In the genomic region with DNA sequence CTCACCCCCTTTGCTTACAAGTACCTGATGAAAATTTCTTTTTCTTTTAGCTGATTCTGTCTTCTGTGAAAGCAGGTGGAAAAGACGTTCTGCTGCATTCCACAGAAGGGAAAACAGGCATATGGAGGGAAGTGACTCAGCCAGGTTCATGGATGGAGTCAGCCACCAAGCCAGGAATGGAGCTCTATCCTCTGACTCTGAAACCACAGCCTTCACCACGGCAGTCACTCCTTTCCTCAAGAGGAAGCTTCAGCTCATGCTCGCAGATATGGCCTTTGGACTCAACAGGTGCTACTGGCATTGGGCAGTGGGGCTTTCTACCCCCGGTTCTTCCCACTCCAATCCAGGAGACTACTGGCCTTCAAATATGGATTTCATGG, we compare ENCODE assay signal across 12 cellular contexts. TPM values are rescaled to one million over a fixed set of nuclear protein-coding genes. Genes with fewer than 3 reads are reported as not detected.
A peak's percentile ranks its signal among the peaks of the same experiment; 100 is the strongest.
DNase-seq lines count a peak whose midpoint lies in the region; ATAC-seq and TF ChIP-seq lines count a peak whose summit lies in the region.
"Had no signal": no experiment of that assay in that cellular context is flagged by ENCODE, and none has a peak within 500 bp of the region (broad histone marks: within the 10 kb centered on the region; RNA-seq: fewer than 3 reads in every experiment).

No MANE protein-coding gene starts in this region.

- peak overlapping the region; percentile 64 for H3K4me2 ChIP-seq in smooth muscle cell

- no peak for TF ChIP-seq POLR2A in spleen (IDR thresholded peaks at IDR 0.05)

- H3K9ac ChIP-seq in smooth muscle cell (ENCODE audit: low read depth): peak overlapping the region; percentile 54

- H2AFZ ChIP-seq in smooth muscle cell (ENCODE audit: low read depth): no peak overlapping the region

- H3K36me3 ChIP-seq in RWPE2 (ENCODE audit: low read depth) (no peaks in the 10 kb centered on the region), smooth muscle cell (ENCODE audit: low read depth) (no peaks in the 10 kb centered on the region), spleen (no peaks in the 10 kb centered on the region)
- H3K36me3 ChIP-seq: thoracic aorta had no signal

- H3K4me1 ChIP-seq in RWPE2 (ENCODE audit: insufficient read depth, poor library complexity, severe bottlenecking) (peaks cover 28% of the 10 kb centered on the region), smooth muscle cell (ENCODE audit: low read depth) (peaks cover 6% of the 10 kb centered on the region), spleen (peaks cover 0 to 27% (median 0%) of the 10 kb centered on the region in 6 donors)

- intact Hi-C loops in spleen (cut with DNase I; ENCODE audit: low total_unique reads): no loop called here

- TF ChIP-seq CTCF in RWPE2 (IDR thresholded peaks at IDR 0.05; ENCODE audit: poor library complexity, severe bottlenecking) (no peak), fibroblast of pulmonary artery (IDR thresholded peaks at IDR 0.05; ENCODE audit: low read length, missing control alignments) (no peak), smooth muscle cell (IDR thresholded peaks at IDR 0.05; ENCODE audit: borderline replicate concordance, insufficient read depth, poor library complexity, severe bottlenecking) (no peak), spleen (IDR thresholded peaks at IDR 0.05 in 8 of 11, conservative IDR thresholded peaks at IDR 0.05 in 3 of 11) (no peak), coronary artery (IDR thresholded peaks at IDR 0.05) (no peak)

- peaks cover 7% of the 10 kb centered on the region for H3F3A ChIP-seq in smooth muscle cell (ENCODE audit: low read depth)

- no peak overlapping the region for H3K4me3 ChIP-seq in RWPE2 (ENCODE audit: severe bottlenecking)
- H3K4me3 ChIP-seq in fibroblast of pulmonary artery (replicated peaks; ENCODE audit: low read depth, low read length): no peak overlapping the region
- H3K4me3 ChIP-seq in smooth muscle cell: no peak overlapping the region
- H3K4me3 ChIP-seq in spleen: no peak overlapping the region
- H3K4me3 ChIP-seq in coronary artery: no peak overlapping the region
- H3K4me3 ChIP-seq: thoracic aorta had no signal

- WGBS in smooth muscle cell (ENCODE audit: low lambda C conversion rate): 36% methylated on average over 4 of the region's 4 CpGs
- 39 to 57% (median 42%) methylated on average over 4 of the region's 4 CpGs for WGBS in spleen, 5 donors

- H3K9me3 ChIP-seq in RWPE2 (ENCODE audit: severe bottlenecking) (no peaks in the 10 kb centered on the region), smooth muscle cell (replicated peaks; ENCODE audit: low read depth) (no peaks in the 10 kb centered on the region), spleen (no peaks in the 10 kb centered on the region)
- H3K9me3 ChIP-seq: thoracic aorta had no signal

- DNase-seq in H4 (ENCODE audit: low spot score) (peak; percentile 88), RWPE2 (ENCODE audit: low spot score) (peak; percentile 84), fibroblast of pulmonary artery (ENCODE audit: low read depth) (peak; percentile 81), smooth muscle cell (lab: John Stamatoyannopoulos, UW; ENCODE audit: unreplicated experiment) (no peak), spleen (no peak), coronary artery (ENCODE audit: low spot score) (no peak)
- DNase-seq in effector CD8-positive, alpha-beta T cell (lab: John Stamatoyannopoulos, UW): no peak
- DNase-seq: activated CD8-positive, alpha-beta T cell treated with anti-CD3 and anti-CD28 coated beads, Interleukin-2, amount 10 ng/mL, durations not matched to agents 7 days and 5 days; NK-92 treated with Interleukin-12 subunit alpha and Interleukin-12 subunit beta, amount 100 ng/mL, for 24 hours; stimulated activated CD4-positive, alpha-beta T cell treated with anti-CD3 and anti-CD28 coated beads, Interleukin-15, amount 100 ng/mL, for 24 hours had no signal

- ATAC-seq in RWPE2 (ENCODE audit: low read depth) (peak; percentile 96), HG03565 (IDR thresholded peaks at IDR 0.05; ENCODE audit: unreplicated experiment) (no peak)
- ATAC-seq: activated CD8-positive, alpha-beta T cell treated with anti-CD3 and anti-CD28 coated beads, Interleukin-2, amount 10 ng/mL, durations not matched to agents 7 days and 5 days had no signal

- H4K20me1 ChIP-seq in smooth muscle cell (ENCODE audit: low read depth): no peaks in the 10 kb centered on the region

- H3K27ac ChIP-seq in RWPE2 (ENCODE audit: poor library complexity, severe bottlenecking): peak overlapping the region; percentile 99
- H3K27ac ChIP-seq in smooth muscle cell (ENCODE audit: low read depth): peak overlapping the region; percentile 89
- H3K27ac ChIP-seq in spleen: no peak overlapping the region
- peak overlapping the region in 1 of 2 donors; percentile 26 for H3K27ac ChIP-seq in coronary artery

- no peaks in the 10 kb centered on the region for H3K27me3 ChIP-seq in RWPE2 (ENCODE audit: insufficient read depth, poor library complexity, severe bottlenecking)
- H3K27me3 ChIP-seq in smooth muscle cell (ENCODE audit: low read depth): no peaks in the 10 kb centered on the region
- no peaks in the 10 kb centered on the region for H3K27me3 ChIP-seq in spleen (replicated peaks in 1 of 7)

- H3K79me2 ChIP-seq in smooth muscle cell (ENCODE audit: low read depth): no peaks in the 10 kb centered on the region

RNA-seq across cellular contexts. Expression of a gene that starts 11.5 kb away (rescaled TPM):
- total RNA-seq in H4 (2014; rRNA removed; shearing (Covaris generic)): 149 and 153 TPM in 2 replicates
- total RNA-seq in smooth muscle cell: 4.1 and 10.7 TPM in 2 replicates
- 9.2 and 28.9 TPM in 2 replicates for polyA plus RNA-seq in smooth muscle cell
- 10 to 100 TPM; 19.1 to 95.0 (median 40.7) TPM for total RNA-seq in spleen
- polyA plus RNA-seq in spleen: 10 to 100 TPM in 2 of 3 donors, 1 to 10 TPM in 1; 9.6 to 18.3 (median 16.8) TPM

RNA-seq across cellular contexts. Expression of a gene that starts 25.0 kb away (rescaled TPM):
- 24.1 and 27.4 TPM in 2 replicates for total RNA-seq in H4 (2014; rRNA removed; shearing (Covaris generic))
- 10.5 and 10.8 TPM in 2 replicates for total RNA-seq in smooth muscle cell
- 2.2 and 4.0 TPM in 2 replicates for polyA plus RNA-seq in smooth muscle cell
- total RNA-seq in spleen: 10 to 100 TPM; 32.7 to 55.2 (median 45.8) TPM
- 10 to 100 TPM; 10.4 to 18.0 (median 17.1) TPM for polyA plus RNA-seq in spleen

Comparison
In these comparisons a context has a peak if more than half of its experiments do, and no peak if none do; other contexts are left out.
1. DNase-seq: peak in H4 (single experiment), RWPE2 (single experiment) and fibroblast of pulmonary artery (single experiment); none in smooth muscle cell (single experiment), spleen (single experiment), coronary artery (single experiment) and effector CD8-positive, alpha-beta T cell (single experiment).
2. H3K27ac ChIP-seq: peak in RWPE2 (single experiment) and smooth muscle cell (single experiment); none in spleen (0 of 8).